ENCODE assay signal across 8 cellular contexts in genomic region chr15:68230157-68231100, GRCh38. TPM values are rescaled to one million over a fixed set of nuclear protein-coding genes. Genes with fewer than 3 reads are reported as not detected.
DNase-seq lines count a peak whose midpoint lies in the region; ATAC-seq and TF ChIP-seq lines count a peak whose summit lies in the region.

No MANE protein-coding gene starts in this region.

- no peak overlapping the region for H3K4ac ChIP-seq in mesendoderm (ENCODE audit: low read depth, low read length)

- H3K4me1 Mint-ChIP-seq in MCF 10A (ENCODE audit: insufficient read depth, unreplicated experiment): peaks cover 24% of the 10 kb centered on the region

- H3K4me3 ChIP-seq in MM.1S (ENCODE audit: low read length): peak overlapping the region; percentile 75
- H3K4me3 ChIP-seq in mesendoderm (ENCODE audit: low read length): peak overlapping the region; percentile 27

- H4K5ac ChIP-seq in mesendoderm (ENCODE audit: low read length): no peak overlapping the region

- no peaks in the 10 kb centered on the region for H3K27me3 ChIP-seq in MM.1S (replicated peaks; ENCODE audit: insufficient read depth, low read length)
- no peaks in the 10 kb centered on the region for H3K27me3 ChIP-seq in mesendoderm (ENCODE audit: insufficient read depth, low read length, poor library complexity)

- peaks cover 5% of the 10 kb centered on the region for H3K36me3 Mint-ChIP-seq in MCF 10A (ENCODE audit: insufficient read depth, unreplicated experiment)

- H3K79me1 ChIP-seq in mesendoderm (ENCODE audit: low read length): peaks cover 13% of the 10 kb centered on the region

- H4K20me1 ChIP-seq in MM.1S (ENCODE audit: insufficient read depth, low read length): no peaks in the 10 kb centered on the region

- H3K36me3 ChIP-seq in MM.1S (replicated peaks; ENCODE audit: insufficient read depth, low read length) (no peaks in the 10 kb centered on the region; the same call in 1 of the 2 replicates), mesendoderm (ENCODE audit: control insufficient read depth, insufficient read depth, low read length) (no peaks in the 10 kb centered on the region)

- no peak overlapping the region for H4K8ac ChIP-seq in mesendoderm (ENCODE audit: low read depth, low read length)

- peak overlapping the region; percentile 81 for H3K27ac Mint-ChIP-seq in MCF 10A (ENCODE audit: low read depth, unreplicated experiment)

- ATAC-seq in GM18868 (IDR thresholded peaks at IDR 0.05; ENCODE audit: unreplicated experiment): no peak
- ATAC-seq in GM21515 (IDR thresholded peaks at IDR 0.05; ENCODE audit: unreplicated experiment): no peak

- H2BK15ac ChIP-seq in mesendoderm (replicated peaks; ENCODE audit: low read depth): no peak overlapping the region

- peak overlapping the region; percentile 62; the same call in 1 of the 2 replicates for H2AFZ ChIP-seq in MM.1S (ENCODE audit: low read length)

- H3K79me2 ChIP-seq in MM.1S (ENCODE audit: low read length) (peaks cover 51% of the 10 kb centered on the region), mesendoderm (ENCODE audit: control insufficient read depth, insufficient read depth, low read length) (peaks cover 24% of the 10 kb centered on the region)

- peaks cover 22% of the 10 kb centered on the region for H3K4me1 ChIP-seq in MM.1S (ENCODE audit: low read length)
- peaks cover 8% of the 10 kb centered on the region for H3K4me1 ChIP-seq in mesendoderm (ENCODE audit: control insufficient read depth, low read depth, low read length)

- DNase-seq in NOMO-1 treated with dmso at 0.1 percent for 144 hours (lab: John Stamatoyannopoulos, UW; ENCODE audit: unreplicated experiment): peak; percentile 62
- DNase-seq in NOMO-1 treated with DMSO at 0.1 percent for 48 hours (lab: John Stamatoyannopoulos, UW; ENCODE audit: unreplicated experiment): no peak
- DNase-seq in MM.1S: no peak
- peak; percentile 17 for DNase-seq in MCF 10A (ENCODE audit: unreplicated experiment)
- DNase-seq in mesendoderm: no peak
- no peak for DNase-seq in hippocampal formation (lab: John Stamatoyannopoulos, UW)

- peak overlapping the region; percentile 87; the same call in 1 of the 2 replicates for H3K27ac ChIP-seq in MM.1S (ENCODE audit: low read length)
- H3K27ac ChIP-seq in mesendoderm (ENCODE audit: low read depth, low read length): no peak overlapping the region

- POLR2A ChIA-PET in MCF 10A (lab: Yijun Ruan, JAX): interaction anchor here (0.6 to 3.6 kb wide), 14 partner anchors 9 to 363 kb away, joined by 3 to 49 read pairs (median 4); partner anchors contain the start of gene FEM1B

- no peaks in the 10 kb centered on the region for H3K9me2 ChIP-seq in MM.1S (replicated peaks; ENCODE audit: insufficient read depth, low read length)

- H3F3A ChIP-seq in MM.1S (ENCODE audit: insufficient read depth, low read length): peaks cover 29% of the 10 kb centered on the region

- H3K4me2 ChIP-seq in MM.1S (ENCODE audit: low read depth, low read length) (peak overlapping the region; percentile 77), mesendoderm (ENCODE audit: low read length) (peak overlapping the region; percentile 93)

- no peak overlapping the region for H2BK5ac ChIP-seq in mesendoderm (ENCODE audit: low read length)

- no peak overlapping the region for H2AK5ac ChIP-seq in mesendoderm (ENCODE audit: low read length)

- H3K9me3 ChIP-seq in MM.1S (replicated peaks; ENCODE audit: insufficient read depth, low read length): no peaks in the 10 kb centered on the region

- peak overlapping the region; percentile 92 for H3K56ac ChIP-seq in mesendoderm (ENCODE audit: low read length)

- no peaks in the 10 kb centered on the region for H3K27me3 Mint-ChIP-seq in MCF 10A (ENCODE audit: insufficient read depth, unreplicated experiment)

- intact Hi-C loops in MCF 10A (cut with micrococcal nuclease): no loop called here

- TF ChIP-seq CTCF in MM.1S (IDR thresholded peaks at IDR 0.05; ENCODE audit: low read length) (peak; percentile 32), MCF 10A (IDR thresholded peaks at IDR 0.05; ENCODE audit: unreplicated experiment) (no peak)

- H3K9ac ChIP-seq in MM.1S (ENCODE audit: low read length) (peak overlapping the region; percentile 100), mesendoderm (ENCODE audit: low read length) (peak overlapping the region; percentile 77)

- H3K18ac ChIP-seq in mesendoderm (ENCODE audit: low read length): no peak overlapping the region

- no peak overlapping the region for H3K23ac ChIP-seq in mesendoderm (ENCODE audit: low read length)

- WGBS in mesendoderm (ENCODE audit: extremely low coverage, insufficient coverage, low lambda C conversion rate): no CpG with 5 or more reads among the region's 20 CpGs

- BruUV-seq in MCF 10A (replicated peaks; lab: Mats Ljungman, UMichigan): TSS peak; percentile 74

- no peak overlapping the region for H2BK120ac ChIP-seq in mesendoderm (ENCODE audit: low read depth, low read length)

- CTCF ChIA-PET in MCF 10A (lab: Yijun Ruan, JAX): interaction anchor here (0.6 to 1.5 kb wide), 2 partner anchors 27 to 34 kb away, joined by 4 to 6 read pairs; no protein-coding TSS in a partner anchor

- peak overlapping the region; percentile 74 for H3K4me3 Mint-ChIP-seq in MCF 10A (ENCODE audit: unreplicated experiment)

- no peaks in the 10 kb centered on the region for H3K9me3 Mint-ChIP-seq in MCF 10A (ENCODE audit: unreplicated experiment)

RNA-seq across cellular contexts. Expression of gene CLN6, which starts 0.9 kb away (rescaled TPM):
- 26.5 and 31.4 TPM in 2 replicates for total RNA-seq in MCF 10A (2022)
- 53.2 TPM for polyA plus RNA-seq in mesendoderm (2013, experiment 1 of 2)
- polyA plus RNA-seq in mesendoderm (2013, experiment 2 of 2): 52.3 TPM

RNA-seq across cellular contexts. Expression of gene CALML4, which starts 25.3 kb away (rescaled TPM):
- 2.3 and 3.3 TPM in 2 replicates for total RNA-seq in MCF 10A (2022)
- polyA plus RNA-seq in mesendoderm (2013, experiment 1 of 2): 9.8 TPM
- 10.0 TPM for polyA plus RNA-seq in mesendoderm (2013, experiment 2 of 2)

RNA-seq across cellular contexts. Expression of gene FEM1B, which starts 47.1 kb away (rescaled TPM):
- 50.7 and 70.2 TPM in 2 replicates for total RNA-seq in MCF 10A (2022)
- polyA plus RNA-seq in mesendoderm (2013, experiment 1 of 2): 27.9 TPM
- 27.5 TPM for polyA plus RNA-seq in mesendoderm (2013, experiment 2 of 2)

Comparison
In these comparisons a context has a peak if more than half of its experiments do, and no peak if none do; other contexts are left out.
1. DNase-seq: peak in NOMO-1 treated with dmso at 0.1 percent for 144 hours (single experiment) and MCF 10A (single experiment); none in NOMO-1 treated with DMSO at 0.1 percent for 48 hours (single experiment), MM.1S (single experiment), mesendoderm (single experiment) and hippocampal formation (0 of 2).